11 cellular contexts compared by ENCODE assay signal in the genomic region with DNA sequence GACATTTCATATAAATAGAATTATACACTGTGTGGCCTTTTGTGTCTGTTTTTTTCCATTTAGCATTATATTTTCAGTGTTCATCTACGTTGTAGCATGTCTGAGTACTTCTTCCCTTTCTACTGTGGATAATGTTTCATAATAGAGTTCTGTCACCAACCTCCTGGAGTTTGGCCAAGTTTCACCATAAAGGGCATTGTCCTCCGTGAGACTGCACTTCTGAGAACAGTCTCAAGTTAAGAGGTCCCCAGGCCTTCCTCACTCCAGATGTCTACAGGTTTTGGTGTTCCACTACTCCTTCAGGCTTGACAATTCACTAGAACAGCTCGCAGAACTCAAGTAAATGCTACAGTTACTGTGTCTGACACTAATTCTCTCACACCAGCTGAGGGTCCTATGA. TPM values are rescaled to one million over a fixed set of nuclear protein-coding genes. Genes with fewer than 3 reads are reported as not detected.
DNase-seq lines count a peak whose midpoint lies in the region; ATAC-seq and TF ChIP-seq lines count a peak whose summit lies in the region.
"Had no signal": no experiment of that assay in that cellular context is flagged by ENCODE, and none has a peak within 500 bp of the region (broad histone marks: within the 10 kb centered on the region; RNA-seq: fewer than 3 reads in every experiment).

No MANE protein-coding gene starts in this region.

- no peaks in the 10 kb centered on the region for H3K27me3 ChIP-seq in adipocyte (replicated peaks; ENCODE audit: control insufficient read depth, insufficient read depth, low read length)
- no peaks in the 10 kb centered on the region for H3K27me3 ChIP-seq in effector memory CD4-positive, alpha-beta T cell (replicated peaks; ENCODE audit: control insufficient read depth, insufficient read depth, low read length, poor library complexity, severe bottlenecking)
- no peaks in the 10 kb centered on the region for H3K27me3 ChIP-seq in BE2C
- H3K27me3 ChIP-seq: stomach had no signal

- ATAC-seq in HG02571 (IDR thresholded peaks at IDR 0.05; ENCODE audit: unreplicated experiment) = no peak

- no peaks in the 10 kb centered on the region for H3K36me3 ChIP-seq in adipocyte (ENCODE audit: control insufficient read depth, insufficient read depth, low read length, severe bottlenecking)
- H3K36me3 ChIP-seq in effector memory CD4-positive, alpha-beta T cell (ENCODE audit: control insufficient read depth, insufficient read depth, low read length) = no peaks in the 10 kb centered on the region
- no peaks in the 10 kb centered on the region for H3K36me3 ChIP-seq in BE2C
- H3K36me3 ChIP-seq: stomach had no signal

- H3K4me1 ChIP-seq in adipocyte (ENCODE audit: control insufficient read depth, insufficient read depth, low read length) (peaks cover 23% of the 10 kb centered on the region), BE2C (no peaks in the 10 kb centered on the region)
- no peaks in the 10 kb centered on the region for H3K4me1 ChIP-seq in effector memory CD4-positive, alpha-beta T cell (ENCODE audit: control insufficient read depth, insufficient read depth, low read length, poor library complexity, severe bottlenecking)
- H3K4me1 ChIP-seq: stomach had no signal

- TF ChIP-seq CTCF in BE2C (IDR thresholded peaks at IDR 0.05; ENCODE audit: low read depth, low read length) = no peak

- DNase-seq in Kasumi-1 (lab: John Stamatoyannopoulos, UW) (peak; percentile 86 to 88), adipocyte (ENCODE audit: low read depth) (peak; percentile 42), mucosa of gallbladder (ENCODE audit: low spot score) (peak; percentile 78), BE2C (no peak)
- DNase-seq in effector memory CD4-positive, alpha-beta T cell = no peak
- DNase-seq: glutamatergic neuron, NCI-H446 treated with DMSO at 0.1 percent for 48 hours, stomach had no signal

- no peaks in the 10 kb centered on the region for H3K9me3 ChIP-seq in adipocyte (ENCODE audit: control insufficient read depth, low read length)
- no peaks in the 10 kb centered on the region for H3K9me3 ChIP-seq in effector memory CD4-positive, alpha-beta T cell (ENCODE audit: control insufficient read depth, low read length)
- H3K9me3 ChIP-seq in BE2C = no peaks in the 10 kb centered on the region
- H3K9me3 ChIP-seq: stomach had no signal

- H3K4me3 ChIP-seq in adipocyte (ENCODE audit: low read length) = no peak overlapping the region
- H3K4me3 ChIP-seq in effector memory CD4-positive, alpha-beta T cell (ENCODE audit: insufficient read depth, low read depth, low read length, poor library complexity, severe bottlenecking) = no peak overlapping the region
- H3K4me3 ChIP-seq in BE2C (ENCODE audit: low read depth, low read length) = no peak overlapping the region
- H3K4me3 ChIP-seq: stomach had no signal

- H3K9ac ChIP-seq in adipocyte (ENCODE audit: low read length) = no peak overlapping the region
- H3K9ac ChIP-seq: parathyroid adenoma had no signal

- H3K27ac ChIP-seq in effector memory CD4-positive, alpha-beta T cell (ENCODE audit: insufficient read depth, low read length, poor library complexity, severe bottlenecking) = no peak overlapping the region
- H3K27ac ChIP-seq: parathyroid adenoma, VCaP had no signal

RNA-seq across cellular contexts. Expression of a gene that starts 30.9 kb away (rescaled TPM):
- 73.8 TPM for total RNA-seq in mucosa of gallbladder
- polyA plus RNA-seq in BE2C (2012; ENCODE audit: insufficient read depth, insufficient read length, low read depth) = 238 TPM

RNA-seq across cellular contexts. Expression of a gene that starts 31.1 kb away (rescaled TPM):
- 46.4 TPM for total RNA-seq in mucosa of gallbladder
- 167 TPM for polyA plus RNA-seq in BE2C (2012; ENCODE audit: insufficient read depth, insufficient read length, low read depth)

RNA-seq across cellular contexts. Expression of a gene that starts 37.4 kb away (rescaled TPM):
- 104 TPM for total RNA-seq in mucosa of gallbladder
- 8.7 TPM for polyA plus RNA-seq in BE2C (2012; ENCODE audit: insufficient read depth, insufficient read length, low read depth)

RNA-seq across cellular contexts. Expression of a gene that starts 38.3 kb away (rescaled TPM):
- total RNA-seq in mucosa of gallbladder = 27.2 TPM
- 143 TPM for polyA plus RNA-seq in BE2C (2012; ENCODE audit: insufficient read depth, insufficient read length, low read depth)

RNA-seq across cellular contexts. Expression of a gene that starts 43.7 kb away (rescaled TPM):
- total RNA-seq in mucosa of gallbladder = 20.6 TPM
- polyA plus RNA-seq in BE2C (2012; ENCODE audit: insufficient read depth, insufficient read length, low read depth) = 28.6 TPM

Comparison
In these comparisons a context has a peak if more than half of its experiments do, and no peak if none do; other contexts are left out.
1. DNase-seq: peak in Kasumi-1 (2 of 2), adipocyte (single experiment) and mucosa of gallbladder (single experiment); none in effector memory CD4-positive, alpha-beta T cell (0 of 3) and BE2C (single experiment).